ENCODE assay signal across 19 cellular contexts in the genomic region with DNA sequence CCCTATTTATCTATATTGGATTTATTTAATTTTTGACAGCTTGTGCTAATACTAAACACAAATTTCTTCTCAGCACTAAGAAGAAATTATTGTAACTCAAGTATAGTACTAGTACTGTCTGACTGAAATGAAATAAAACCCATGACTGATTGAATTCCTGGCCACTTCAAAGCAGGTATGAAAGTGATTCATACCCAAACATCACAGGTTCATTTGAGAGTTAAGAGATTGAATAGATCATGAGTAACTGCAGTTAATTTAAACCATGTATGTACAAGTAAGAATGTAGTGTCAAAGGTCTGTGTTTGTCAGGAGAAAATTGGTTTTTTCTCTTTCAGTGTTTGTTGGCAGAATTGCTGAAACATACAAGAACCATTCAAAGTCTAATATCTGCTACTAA.
DNase-seq lines count a peak whose midpoint lies in the region; ATAC-seq, FAIRE-seq and TF ChIP-seq lines count a peak whose summit lies in the region.
"Had no signal": no experiment of that assay in that cellular context is flagged by ENCODE, and none has a peak within 500 bp of the region (broad histone marks: within the 10 kb centered on the region; RNA-seq: fewer than 3 reads in every experiment).

No MANE protein-coding gene starts in this region.

- TF ChIP-seq POLR2A in GM12878 (IDR thresholded peaks at IDR 0.05; ENCODE audit: low read depth, low read length) = no peak

- FAIRE-seq in GM12878 (lab: Jason Lieb, UNC) = no peak
- FAIRE-seq: GM18507, GM19239 had no signal

- no peaks in the 10 kb centered on the region for H3K4me1 ChIP-seq in GM12878 (ENCODE audit: control insufficient read depth, insufficient read depth, low read length)
- H3K4me1 ChIP-seq: BLaER1 had no signal

- no peaks in the 10 kb centered on the region for H3K79me2 ChIP-seq in GM12878 (ENCODE audit: control insufficient read depth, insufficient read depth, low read length)

- H4K20me1 ChIP-seq in GM12878 (ENCODE audit: control insufficient read depth, insufficient read depth) = no peaks in the 10 kb centered on the region
- H4K20me1 ChIP-seq: BLaER1 had no signal

- H3K36me3 ChIP-seq in GM12878 (ENCODE audit: control insufficient read depth in 2 of 2, insufficient read depth in 2 of 2, low read length in 1 of 2) = no peaks in the 10 kb centered on the region
- H3K36me3 ChIP-seq: BLaER1 had no signal

- no peak for TF ChIP-seq CTCF in GM12878 (IDR thresholded peaks at IDR 0.05 in 2 of 3, conservative IDR thresholded peaks at IDR 0.05 in 1 of 3; ENCODE audit: control insufficient read depth in 2 of 3, extremely low read depth in 1 of 3, insufficient read depth in 1 of 3, low read depth in 3 of 3, low read length in 3 of 3)
- TF ChIP-seq CTCF in neural crest cell (conservative IDR thresholded peaks at IDR 0.05) = no peak

- H3K4me2 ChIP-seq in GM12878 (ENCODE audit: control insufficient read depth, insufficient read depth) = no peak overlapping the region
- H3K4me2 ChIP-seq: BLaER1 had no signal

- no peak overlapping the region for H2AFZ ChIP-seq in GM12878 (ENCODE audit: control insufficient read depth, low read depth, low read length)

- TF ChIP-seq RAD21 in GM12878 (IDR thresholded peaks at IDR 0.05; ENCODE audit: insufficient read depth, low read depth, low read length) = no peak

- no peak overlapping the region for H3K9ac ChIP-seq in GM12878 (ENCODE audit: control insufficient read depth, insufficient read depth, low read length)
- H3K9ac ChIP-seq: BLaER1 had no signal

- TF ChIP-seq EP300 in GM12878 (IDR thresholded peaks at IDR 0.05; ENCODE audit: borderline replicate concordance in 1 of 2, control insufficient read depth in 1 of 2, low read depth in 2 of 2, low read length in 2 of 2) = no peak

- no peaks in the 10 kb centered on the region for H3K27me3 Mint-ChIP-seq in neural crest cell (ENCODE audit: low read depth)
- H3K27me3 Mint-ChIP-seq: CD8-positive, alpha-beta memory T cell had no signal

- BruUV-seq in GM12878 (replicated peaks; lab: Mats Ljungman, UMichigan) = no TSS peak

- peak; percentile 74 for ATAC-seq in HG03103 (IDR thresholded peaks at IDR 0.05; ENCODE audit: low read depth, unreplicated experiment)
- peak; percentile 82 for ATAC-seq in GM12878

- H3K4me3 Mint-ChIP-seq in neural crest cell = no peak overlapping the region
- H3K4me3 Mint-ChIP-seq: CD8-positive, alpha-beta memory T cell had no signal

- DNase-seq in DMS53 (lab: John Stamatoyannopoulos, UW) = peak; percentile 33
- no peak for DNase-seq in DMS53 treated with DMSO at 0.1 percent for 48 hours (lab: John Stamatoyannopoulos, UW; ENCODE audit: unreplicated experiment)
- DNase-seq in GM12878 (ENCODE audit: low read depth, low spot score) = no peak
- DNase-seq in neural crest cell (ENCODE audit: low read depth, low spot score) = no peak
- no peak for DNase-seq in SKM-1 (lab: John Stamatoyannopoulos, UW; ENCODE audit: unreplicated experiment)
- DNase-seq in activated CD4-positive, CD25-positive, alpha-beta regulatory T cell treated with anti-CD3 and anti-CD28 coated beads, Interleukin-2, amount 50 U/mL, for 72 hours = no peak
- no peak for DNase-seq in NCI-H2029 (lab: John Stamatoyannopoulos, UW)
- DNase-seq: CD8-positive, alpha-beta memory T cell; EL; H7; Karpas-422; NCI-H1417; NCI-H1930; NCI-H510A had no signal

- in situ Hi-C loops in GM12878 (cut with MboI) = no loop called here

- no peaks in the 10 kb centered on the region for H3K9me3 Mint-ChIP-seq in neural crest cell

- CTCF ChIA-PET in GM12878 (lab: Yijun Ruan, JAX) = interaction anchor here (0.6 kb wide), 2 partner anchors 267 to 290 kb away, joined by 3 read pairs; no protein-coding TSS in a partner anchor

- RAD21 ChIA-PET in GM12878 (lab: Charles Lee; ENCODE audit: unreplicated experiment) = no interaction called here

- H3K36me3 Mint-ChIP-seq in neural crest cell (ENCODE audit: low read depth) = no peaks in the 10 kb centered on the region
- H3K36me3 Mint-ChIP-seq: CD8-positive, alpha-beta memory T cell had no signal

- H3K9me3 ChIP-seq in GM12878 (replicated peaks; ENCODE audit: control insufficient read depth, insufficient read depth, low read length) = no peaks in the 10 kb centered on the region
- H3K9me3 ChIP-seq: BLaER1 had no signal

- no peak overlapping the region for H3K27ac ChIP-seq in GM12878 (ENCODE audit: control insufficient read depth, insufficient read depth)
- H3K27ac ChIP-seq: 22Rv1, BLaER1 had no signal

- POLR2A ChIA-PET in GM12878 (lab: Charles Lee) = interaction anchor here (0.5 kb wide), 1 partner anchor 29 kb away, joined by 3 read pairs; no protein-coding TSS in a partner anchor

- H3K27me3 ChIP-seq in GM12878 (replicated peaks in 1 of 2; ENCODE audit: control insufficient read depth in 2 of 2, insufficient read depth in 2 of 2, low read length in 1 of 2) = no peaks in the 10 kb centered on the region
- H3K27me3 ChIP-seq: BLaER1 had no signal

- peaks cover 4% of the 10 kb centered on the region for H3K4me1 Mint-ChIP-seq in neural crest cell
- H3K4me1 Mint-ChIP-seq: CD8-positive, alpha-beta memory T cell had no signal

- H3K4me3 ChIP-seq in GM12878 = no peak overlapping the region
- H3K4me3 ChIP-seq: BLaER1 had no signal

- SMC1A ChIA-PET in GM12878 (lab: Charles Lee; ENCODE audit: uncharacterized antibody, unreplicated experiment) = interaction anchor here (0.8 kb wide), 1 partner anchor 188 kb away, joined by 3 read pairs; no protein-coding TSS in a partner anchor

- H3K27ac Mint-ChIP-seq in neural crest cell (ENCODE audit: unreplicated experiment) = peak overlapping the region; percentile 57
- H3K27ac Mint-ChIP-seq: CD8-positive, alpha-beta memory T cell had no signal

- intact Hi-C loops in GM12878 (cut with micrococcal nuclease; ENCODE audit: unreplicated experiment) = no loop called here

TF ChIP-seq in GM12878, 131 proteins besides CTCF, POLR2A, EP300 and RAD21:
- TF ChIP-seq NRF1 (conservative IDR thresholded peaks at IDR 0.05; ENCODE audit: low read depth, low read length) (no peak), SMAD1 (IDR thresholded peaks at IDR 0.05; ENCODE audit: low read depth, partially characterized antibody) (no peak), RBBP5 (conservative IDR thresholded peaks at IDR 0.05) (no peak), ZNF384 (IDR thresholded peaks at IDR 0.05; ENCODE audit: borderline replicate concordance, low read depth, low read length) (no peak), HCFC1 (IDR thresholded peaks at IDR 0.05; ENCODE audit: low read length) (no peak), MTA2 (IDR thresholded peaks at IDR 0.05; ENCODE audit: low read depth) (peak; percentile 58; the same call in 1 of the 2 replicates), MTA3 (IDR thresholded peaks at IDR 0.05; ENCODE audit: borderline replicate concordance, low read length) (no peak), RUNX3 (IDR thresholded peaks at IDR 0.05; ENCODE audit: low read length) (peak; percentile 45; the same call in 1 of the 2 replicates), JUNB (IDR thresholded peaks at IDR 0.05) (peak; percentile 16; the same call in 1 of the 2 replicates), IKZF2 (IDR thresholded peaks at IDR 0.05) (no peak), WRNIP1 (IDR thresholded peaks at IDR 0.05; ENCODE audit: borderline replicate concordance, low read depth, low read length) (no peak), TCF12 (IDR thresholded peaks at IDR 0.05; ENCODE audit: low read depth, low read length) (no peak), TCF7 (IDR thresholded peaks at IDR 0.05; ENCODE audit: borderline replicate concordance) (peak; percentile 81), NR2F1 (conservative IDR thresholded peaks at IDR 0.05) (peak; percentile 51; the same call in 1 of the 2 replicates), ZNF24 (IDR thresholded peaks at IDR 0.05) (peak; percentile 77), CHD2 (IDR thresholded peaks at IDR 0.05; ENCODE audit: borderline replicate concordance, low read depth, low read length) (no peak)
- TF ChIP-seq, protein P1, sequence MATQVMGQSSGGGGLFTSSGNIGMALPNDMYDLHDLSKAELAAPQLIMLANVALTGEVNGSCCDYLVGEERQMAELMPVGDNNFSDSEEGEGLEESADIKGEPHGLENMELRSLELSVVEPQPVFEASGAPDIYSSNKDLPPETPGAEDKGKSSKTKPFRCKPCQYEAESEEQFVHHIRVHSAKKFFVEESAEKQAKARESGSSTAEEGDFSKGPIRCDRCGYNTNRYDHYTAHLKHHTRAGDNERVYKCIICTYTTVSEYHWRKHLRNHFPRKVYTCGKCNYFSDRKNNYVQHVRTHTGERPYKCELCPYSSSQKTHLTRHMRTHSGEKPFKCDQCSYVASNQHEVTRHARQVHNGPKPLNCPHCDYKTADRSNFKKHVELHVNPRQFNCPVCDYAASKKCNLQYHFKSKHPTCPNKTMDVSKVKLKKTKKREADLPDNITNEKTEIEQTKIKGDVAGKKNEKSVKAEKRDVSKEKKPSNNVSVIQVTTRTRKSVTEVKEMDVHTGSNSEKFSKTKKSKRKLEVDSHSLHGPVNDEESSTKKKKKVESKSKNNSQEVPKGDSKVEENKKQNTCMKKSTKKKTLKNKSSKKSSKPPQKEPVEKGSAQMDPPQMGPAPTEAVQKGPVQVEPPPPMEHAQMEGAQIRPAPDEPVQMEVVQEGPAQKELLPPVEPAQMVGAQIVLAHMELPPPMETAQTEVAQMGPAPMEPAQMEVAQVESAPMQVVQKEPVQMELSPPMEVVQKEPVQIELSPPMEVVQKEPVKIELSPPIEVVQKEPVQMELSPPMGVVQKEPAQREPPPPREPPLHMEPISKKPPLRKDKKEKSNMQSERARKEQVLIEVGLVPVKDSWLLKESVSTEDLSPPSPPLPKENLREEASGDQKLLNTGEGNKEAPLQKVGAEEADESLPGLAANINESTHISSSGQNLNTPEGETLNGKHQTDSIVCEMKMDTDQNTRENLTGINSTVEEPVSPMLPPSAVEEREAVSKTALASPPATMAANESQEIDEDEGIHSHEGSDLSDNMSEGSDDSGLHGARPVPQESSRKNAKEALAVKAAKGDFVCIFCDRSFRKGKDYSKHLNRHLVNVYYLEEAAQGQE (IDR thresholded peaks at IDR 0.05; ENCODE audit: low read depth, low read length) = no peak
- TF ChIP-seq, protein P2, sequence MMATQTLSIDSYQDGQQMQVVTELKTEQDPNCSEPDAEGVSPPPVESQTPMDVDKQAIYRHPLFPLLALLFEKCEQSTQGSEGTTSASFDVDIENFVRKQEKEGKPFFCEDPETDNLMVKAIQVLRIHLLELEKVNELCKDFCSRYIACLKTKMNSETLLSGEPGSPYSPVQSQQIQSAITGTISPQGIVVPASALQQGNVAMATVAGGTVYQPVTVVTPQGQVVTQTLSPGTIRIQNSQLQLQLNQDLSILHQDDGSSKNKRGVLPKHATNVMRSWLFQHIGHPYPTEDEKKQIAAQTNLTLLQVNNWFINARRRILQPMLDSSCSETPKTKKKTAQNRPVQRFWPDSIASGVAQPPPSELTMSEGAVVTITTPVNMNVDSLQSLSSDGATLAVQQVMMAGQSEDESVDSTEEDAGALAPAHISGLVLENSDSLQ (IDR thresholded peaks at IDR 0.05) = peak; percentile 29; the same call in 1 of the 2 replicates
